Comparison of ENCODE assay signal across 9 cellular contexts in genomic region chrX:135295238-135295943, GRCh38.
DNase-seq lines count a peak whose midpoint lies in the region; TF ChIP-seq lines count a peak whose summit lies in the region.
"Had no signal": no experiment of that assay in that cellular context is flagged by ENCODE, and none has a peak within 500 bp of the region (broad histone marks: within the 10 kb centered on the region; RNA-seq: fewer than 3 reads in every experiment).

No MANE protein-coding gene starts in this region.

- no peak overlapping the region for H3K9ac ChIP-seq in iPS-18a (ENCODE audit: low read length)

- H3K27ac ChIP-seq in HEK293 (ENCODE audit: extremely low read depth, low read depth, low read length) (no peak overlapping the region), iPS-18a (ENCODE audit: low read length) (no peak overlapping the region)

- TF ChIP-seq CTCF in GM06990 (IDR thresholded peaks at IDR 0.05; ENCODE audit: insufficient read depth, low read length, poor library complexity, severe bottlenecking) (no peak), HEK293 (tag by site-specific recombination; IDR thresholded peaks at IDR 0.05) (no peak)

- H3K9me3 ChIP-seq in HEK293 (ENCODE audit: control insufficient read depth, insufficient read depth, low read depth, low read length) = no peaks in the 10 kb centered on the region; the same call in 1 of the 2 replicates
- peaks cover 3% of the 10 kb centered on the region for H3K9me3 ChIP-seq in iPS-18a (ENCODE audit: control insufficient read depth, low read depth, low read length)

- DNase-seq in GM06990 (ENCODE audit: extremely low read depth, insufficient read length) (peak; percentile 50), T follicular helper cell (ENCODE audit: low read depth) (peak; percentile 39), amniotic epithelial cell (ENCODE audit: low read depth) (peak; percentile 31), amniotic stem cell (lab: John Stamatoyannopoulos, UW) (no peak), AG08395 (ENCODE audit: low spot score) (no peak)
- DNase-seq in stimulated activated CD4-positive, alpha-beta T cell treated with anti-CD3 and anti-CD28 coated beads, Interleukin-15, amount 100 ng/mL, for 48 hours (ENCODE audit: low read depth in 2 of 2) = peak; percentile 19 to 58

- POLR2A ChIA-PET in HEK293 (lab: Yijun Ruan, JAX) = no interaction called here

- CTCF ChIA-PET in HEK293 (lab: Yijun Ruan, JAX) = interaction anchor here (1.0 kb wide), 1 partner anchor 13 kb away, joined by 3 read pairs; no protein-coding TSS in a partner anchor

- no peaks in the 10 kb centered on the region for H3K4me1 ChIP-seq in HEK293 (ENCODE audit: control insufficient read depth, insufficient read depth, low read length)
- H3K4me1 ChIP-seq in iPS-18a (ENCODE audit: control insufficient read depth, low read depth, low read length) = no peaks in the 10 kb centered on the region

- H3K27me3 ChIP-seq in GM06990 (replicated peaks; ENCODE audit: control insufficient read depth, insufficient read depth, low read length) = no peaks in the 10 kb centered on the region
- H3K27me3 ChIP-seq in iPS-18a (ENCODE audit: control insufficient read depth, insufficient read depth, low read length) = peaks cover 11% of the 10 kb centered on the region

- peak overlapping the region; percentile 62 for H3K4me3 ChIP-seq in GM06990 (replicated peaks; ENCODE audit: low read depth, low read length)
- peak overlapping the region; percentile 39 for H3K4me3 ChIP-seq in HEK293 (ENCODE audit: low read depth, low read length)
- peak overlapping the region; percentile 53 for H3K4me3 ChIP-seq in iPS-18a (ENCODE audit: low read length)
- H3K4me3 ChIP-seq: K562 had no signal

- no peaks in the 10 kb centered on the region for H3K36me3 ChIP-seq in GM06990 (ENCODE audit: control insufficient read depth, insufficient read depth, low read length)
- H3K36me3 ChIP-seq in HEK293 (ENCODE audit: control insufficient read depth in 2 of 2, insufficient read depth in 1 of 2, low read length in 2 of 2) = no peaks in the 10 kb centered on the region
- H3K36me3 ChIP-seq in iPS-18a (ENCODE audit: control insufficient read depth, low read depth, low read length) = no peaks in the 10 kb centered on the region

TF ChIP-seq in HEK293, 187 proteins besides CTCF, POLR2A, EP300 and RAD21:
- TF ChIP-seq, protein P1, sequence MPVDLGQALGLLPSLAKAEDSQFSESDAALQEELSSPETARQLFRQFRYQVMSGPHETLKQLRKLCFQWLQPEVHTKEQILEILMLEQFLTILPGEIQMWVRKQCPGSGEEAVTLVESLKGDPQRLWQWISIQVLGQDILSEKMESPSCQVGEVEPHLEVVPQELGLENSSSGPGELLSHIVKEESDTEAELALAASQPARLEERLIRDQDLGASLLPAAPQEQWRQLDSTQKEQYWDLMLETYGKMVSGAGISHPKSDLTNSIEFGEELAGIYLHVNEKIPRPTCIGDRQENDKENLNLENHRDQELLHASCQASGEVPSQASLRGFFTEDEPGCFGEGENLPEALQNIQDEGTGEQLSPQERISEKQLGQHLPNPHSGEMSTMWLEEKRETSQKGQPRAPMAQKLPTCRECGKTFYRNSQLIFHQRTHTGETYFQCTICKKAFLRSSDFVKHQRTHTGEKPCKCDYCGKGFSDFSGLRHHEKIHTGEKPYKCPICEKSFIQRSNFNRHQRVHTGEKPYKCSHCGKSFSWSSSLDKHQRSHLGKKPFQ (tag by site-specific recombination; IDR thresholded peaks at IDR 0.05) = no peak
- TF ChIP-seq TRIM28 (IDR thresholded peaks at IDR 0.05; ENCODE audit: borderline replicate concordance, low read length) = peak; percentile 68; the same call in 1 of the 2 replicates

Comparison
In these comparisons a context has a peak if more than half of its experiments do, and no peak if none do; other contexts are left out.
1. DNase-seq: peak in GM06990 (single experiment), T follicular helper cell (single experiment), amniotic epithelial cell (single experiment) and stimulated activated CD4-positive, alpha-beta T cell treated with anti-CD3 and anti-CD28 coated beads, Interleukin-15, amount 100 ng/mL, for 48 hours (2 of 2); none in amniotic stem cell (single experiment) and AG08395 (single experiment).
2. Peak in every context shown above with its lines, with median percentiles within 50 percentile points of each other: H3K4me3 ChIP-seq.